Comparison of ENCODE assay signal across 9 cellular contexts in the genomic region with DNA sequence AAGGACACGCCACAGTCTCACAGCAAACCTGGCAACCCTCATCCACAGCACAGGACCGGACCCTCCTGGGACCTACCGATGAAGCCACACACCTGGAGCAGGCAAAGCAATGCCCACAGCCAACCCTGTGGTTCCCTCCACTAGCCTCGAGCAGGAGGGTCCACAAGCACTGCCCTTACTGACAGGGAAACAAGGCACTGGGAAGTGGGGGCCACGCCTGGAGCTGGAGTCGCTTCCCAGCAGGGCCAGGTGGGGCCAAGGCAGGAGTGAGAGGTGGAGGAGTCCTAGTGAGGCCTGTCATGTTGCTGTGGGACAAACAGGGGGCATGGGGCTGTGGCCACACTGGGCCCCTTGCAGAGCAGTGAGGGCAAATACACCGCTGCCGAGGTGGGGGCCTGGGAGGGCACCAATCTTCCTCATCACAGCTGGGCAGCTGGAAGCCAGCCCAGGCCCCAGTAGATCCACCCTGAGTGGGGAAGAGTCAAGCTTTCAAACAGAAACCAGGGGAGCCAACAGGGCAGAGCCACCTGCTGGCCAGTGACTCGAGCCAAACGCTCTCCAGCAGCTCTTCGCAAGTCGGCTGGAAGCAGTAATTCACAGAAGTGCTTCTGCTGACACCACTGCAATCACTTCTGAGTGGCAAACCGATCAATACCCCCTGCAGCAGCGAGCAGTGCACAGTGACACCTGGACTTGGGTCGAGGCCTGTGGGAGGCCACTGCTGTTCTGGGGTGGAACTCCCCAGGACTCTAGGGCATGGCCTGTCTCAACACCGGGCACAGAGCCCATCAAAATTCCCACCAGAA. TPM values are rescaled to one million over a fixed set of nuclear protein-coding genes. Genes with fewer than 3 reads are reported as not detected.
DNase-seq lines count a peak whose midpoint lies in the region; ATAC-seq, FAIRE-seq and TF ChIP-seq lines count a peak whose summit lies in the region.
"Had no signal": no experiment of that assay in that cellular context is flagged by ENCODE, and none has a peak within 500 bp of the region (broad histone marks: within the 10 kb centered on the region; RNA-seq: fewer than 3 reads in every experiment).

No MANE protein-coding gene starts in this region.

- no peaks in the 10 kb centered on the region for H3K9me3 ChIP-seq in gastrocnemius medialis
- H3K9me3 ChIP-seq: thoracic aorta had no signal

- TF ChIP-seq CTCF in fibroblast of mammary gland (conservative IDR thresholded peaks at IDR 0.05; ENCODE audit: control insufficient read depth, insufficient read depth, low read depth, low read length) = peak; percentile 31
- TF ChIP-seq CTCF in gastrocnemius medialis (IDR thresholded peaks at IDR 0.05 in 4 of 5, conservative IDR thresholded peaks at IDR 0.05 in 1 of 5) = peak in 4 of 5 experiments; percentile 10 to 25 (median 20)

- no peak for TF ChIP-seq POLR2A in gastrocnemius medialis (IDR thresholded peaks at IDR 0.05)

- H3K36me3 ChIP-seq in gastrocnemius medialis = no peaks in the 10 kb centered on the region
- H3K36me3 ChIP-seq: thoracic aorta had no signal

- FAIRE-seq in frontal cortex (lab: Jason Lieb, UNC) = no peak

- no peak overlapping the region for H3K27ac ChIP-seq in gastrocnemius medialis
- H3K27ac ChIP-seq: thoracic aorta had no signal

- no peaks in the 10 kb centered on the region for H3K4me1 ChIP-seq in gastrocnemius medialis

- H3K4me3 ChIP-seq in fibroblast of mammary gland (ENCODE audit: control insufficient read depth, low read depth, low read length) = no peak overlapping the region
- H3K4me3 ChIP-seq in gastrocnemius medialis = no peak overlapping the region
- H3K4me3 ChIP-seq: thoracic aorta had no signal

- DNase-seq in NCI-H2171 treated with DMSO at 0.1 percent for 48 hours (lab: John Stamatoyannopoulos, UW) (peak; percentile 11), NCI-H2171 (lab: John Stamatoyannopoulos, UW) (no peak), NCI-H510A (lab: John Stamatoyannopoulos, UW) (peak; percentile 64), fibroblast of mammary gland (ENCODE audit: low read depth) (peak; percentile 22), gastrocnemius medialis (peak in 1 of 2 donors; percentile 9), frontal cortex (ENCODE audit: low spot score in 2 of 2) (no peak)
- no peak for DNase-seq in stimulated activated CD4-positive, alpha-beta T cell treated with anti-CD3 and anti-CD28 coated beads, Interleukin-2, amount 100 ng/mL, for 24 hours

- in situ Hi-C loops in gastrocnemius medialis (cut with MboI; ENCODE audit: low sequenced_read_pairs in 4 of 4) = loop anchor here in 1 of 4 donors (25.0 kb wide), 1 partner anchor 461 kb away; no protein-coding TSS in a partner anchor

- peaks cover 0 to 19% (median 17%) of the 10 kb centered on the region in 3 donors for H3K27me3 ChIP-seq in gastrocnemius medialis

- intact Hi-C loops in gastrocnemius medialis (cut with DNase I; ENCODE audit: low total_unique reads) = loop anchor here (1.0 kb wide), 1 partner anchor 20 kb away; no protein-coding TSS in a partner anchor

- ATAC-seq in gastrocnemius medialis (no peak), HG02588 (IDR thresholded peaks at IDR 0.05; ENCODE audit: unreplicated experiment) (no peak)

RNA-seq across cellular contexts. Expression of gene SULT4A1, which starts 13.7 kb away (rescaled TPM):
- total RNA-seq in gastrocnemius medialis (not detected), frontal cortex (47.7 TPM)
- total RNA-seq: thoracic aorta had no signal

RNA-seq across cellular contexts. Expression of gene EFCAB6, which starts 36.5 kb away (rescaled TPM):
- total RNA-seq in gastrocnemius medialis (1 to 10 TPM in 1 of 4 donors, under 1 TPM in 3; 0.07 to 4.4 (median 0.28) TPM), frontal cortex (9.4 TPM)

RNA-seq across cellular contexts. Expression of gene PNPLA5, which starts 43.2 kb away (rescaled TPM):
- not detected for total RNA-seq in gastrocnemius medialis
- under 0.01 TPM for total RNA-seq in frontal cortex
- total RNA-seq: thoracic aorta had no signal

Comparison
In these comparisons a context has a peak if more than half of its experiments do, and no peak if none do; other contexts are left out.
1. DNase-seq: peak in NCI-H2171 treated with DMSO at 0.1 percent for 48 hours (single experiment), NCI-H510A (single experiment) and fibroblast of mammary gland (single experiment); none in NCI-H2171 (single experiment), frontal cortex (0 of 2) and stimulated activated CD4-positive, alpha-beta T cell treated with anti-CD3 and anti-CD28 coated beads, Interleukin-2, amount 100 ng/mL, for 24 hours (0 of 2).
2. RNA of gene SULT4A1, which starts 13.7 kb away (total RNA-seq): 47.7 TPM in frontal cortex (single experiment); not detected in gastrocnemius medialis; every median in the first group is over 10 times any median in the second.